In genomic region chr3:171876651-171877272, GRCh38 we compare ENCODE assay signal across 13 cellular contexts. TPM values are rescaled to one million over a fixed set of nuclear protein-coding genes. Genes with fewer than 3 reads are reported as not detected.
DNase-seq lines count a peak whose midpoint lies in the region; ATAC-seq, FAIRE-seq and TF ChIP-seq lines count a peak whose summit lies in the region.
"Had no signal": no experiment of that assay in that cellular context is flagged by ENCODE, and none has a peak within 500 bp of the region (broad histone marks: within the 10 kb centered on the region; RNA-seq: fewer than 3 reads in every experiment).

No MANE protein-coding gene starts in this region.

- FAIRE-seq in islet of Langerhans (lab: Jason Lieb, UNC): peak; percentile 24

- no peaks in the 10 kb centered on the region for H3K36me3 ChIP-seq in left ventricle myocardium inferior
- no peaks in the 10 kb centered on the region for H3K36me3 ChIP-seq in adipocyte (ENCODE audit: control insufficient read depth, insufficient read depth, low read length, severe bottlenecking)

- intact Hi-C loops in left ventricle myocardium inferior (cut with micrococcal nuclease): no loop called here
- intact Hi-C loops in Right ventricle myocardium superior (cut with DNase I): no loop called here

- H3K4me1 ChIP-seq in left ventricle myocardium inferior: peaks cover 39% of the 10 kb centered on the region
- H3K4me1 ChIP-seq in adipocyte (ENCODE audit: control insufficient read depth, insufficient read depth, low read length): peaks cover 56% of the 10 kb centered on the region

- H3K4me3 ChIP-seq in left ventricle myocardium inferior (no peak overlapping the region), adipocyte (ENCODE audit: low read length) (peak overlapping the region; percentile 50)

- no peak for TF ChIP-seq CTCF in left ventricle myocardium inferior (IDR thresholded peaks at IDR 0.05; ENCODE audit: borderline replicate concordance)

- ATAC-seq in Right ventricle myocardium superior (ENCODE audit: poor library complexity) (no peak), HG03439 (IDR thresholded peaks at IDR 0.05; ENCODE audit: unreplicated experiment) (no peak), GM21717 (IDR thresholded peaks at IDR 0.05; ENCODE audit: unreplicated experiment) (no peak)
- ATAC-seq: T-cell had no signal

- H3K27me3 ChIP-seq in left ventricle myocardium inferior (ENCODE audit: low read depth): no peaks in the 10 kb centered on the region
- no peaks in the 10 kb centered on the region for H3K27me3 ChIP-seq in adipocyte (replicated peaks; ENCODE audit: control insufficient read depth, insufficient read depth, low read length)

- H3K27ac ChIP-seq in left ventricle myocardium inferior (replicated peaks) (peak overlapping the region; percentile 6), substantia nigra (ENCODE audit: low read depth, low read length, poor library complexity, severe bottlenecking) (no peak overlapping the region)

- peak overlapping the region; percentile 34 for H3K9ac ChIP-seq in adipocyte (ENCODE audit: low read length)

- no peaks in the 10 kb centered on the region for H3K9me3 ChIP-seq in left ventricle myocardium inferior (replicated peaks)
- no peaks in the 10 kb centered on the region for H3K9me3 ChIP-seq in adipocyte (ENCODE audit: control insufficient read depth, low read length)
- H3K9me3 ChIP-seq: Caco-2 had no signal

- DNase-seq in left ventricle myocardium inferior (no peak), Right ventricle myocardium superior (no peak), adipocyte (ENCODE audit: low read depth) (peak; percentile 92), substantia nigra (lab: John Stamatoyannopoulos, UW) (no peak), superior temporal gyrus (ENCODE audit: extremely low spot score) (no peak)
- DNase-seq: activated effector memory CD4-positive, alpha-beta T cell treated with anti-CD3 and anti-CD28 coated beads, Interleukin-2, amount 50 U/mL, for 16 hours; Caco-2; posterior cingulate gyrus; stimulated activated naive CD4-positive, alpha-beta T cell treated with Interleukin-2 at 50 U/mL for 16 hours; T-cell had no signal

RNA-seq across cellular contexts. Expression of gene TMEM212, which starts 33.6 kb away (rescaled TPM):
- not detected for total RNA-seq in left ventricle myocardium inferior
- not detected for total RNA-seq in Right ventricle myocardium superior
- total RNA-seq: Caco-2, T-cell had no signal
